1 cellular context compared by ENCODE assay signal in the genomic region with DNA sequence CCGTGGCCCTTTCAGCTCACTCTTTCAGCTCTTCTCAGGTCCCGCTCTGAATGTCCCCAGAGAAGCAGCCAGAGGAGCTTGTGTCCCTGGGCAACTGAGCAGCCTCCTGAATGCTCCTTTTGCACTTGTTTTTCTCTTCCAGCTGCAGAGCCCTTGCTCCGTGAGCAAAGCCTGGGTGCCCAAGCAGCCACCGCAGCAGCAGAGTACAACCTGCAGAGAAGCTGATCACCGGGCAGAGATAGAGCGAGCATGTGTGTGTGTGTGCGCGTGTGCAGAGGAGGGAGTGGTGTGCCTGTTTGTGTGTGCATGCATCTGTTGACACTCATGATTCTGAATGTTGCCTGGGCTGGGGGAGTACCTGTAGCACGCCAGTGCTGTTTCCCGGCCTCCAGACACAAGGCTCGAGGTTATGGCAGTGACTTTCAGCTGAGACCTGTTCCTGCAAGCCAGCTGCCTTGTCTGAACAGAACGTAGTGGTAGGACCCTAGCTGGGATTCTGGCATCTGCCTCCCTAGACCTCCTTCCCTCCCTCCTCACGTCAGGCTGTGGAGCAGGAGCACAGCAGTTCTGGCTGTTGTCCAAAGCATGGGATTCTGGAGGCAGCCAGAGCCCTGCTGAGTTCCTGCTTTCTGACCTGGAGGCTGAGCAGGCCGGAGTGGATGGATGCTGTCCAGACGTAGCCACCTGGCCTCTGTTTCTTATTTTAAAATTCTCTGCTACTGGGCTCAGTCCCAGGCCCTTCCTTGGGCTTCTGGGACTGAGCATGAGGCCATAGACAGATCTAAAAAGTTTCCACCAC.
TF ChIP-seq lines count a peak whose summit lies in the region.

No MANE protein-coding gene starts in this region.

TF ChIP-seq in IMR-90, 13 proteins besides CTCF, POLR2A, EP300 and RAD21 (continued from another document):
- TF ChIP-seq CEBPB (IDR thresholded peaks at IDR 0.05; ENCODE audit: low read depth, low read length) (no peak), CHD1 (IDR thresholded peaks at IDR 0.05; ENCODE audit: low read depth, low read length) (no peak), NFE2L2 (IDR thresholded peaks at IDR 0.05; ENCODE audit: low read depth, low read length) (no peak), FOS (IDR thresholded peaks at IDR 0.05; ENCODE audit: low read depth, low read length) (no peak), SMC3 (IDR thresholded peaks at IDR 0.05; ENCODE audit: low read depth, low read length) (no peak), RFX5 (IDR thresholded peaks at IDR 0.05; ENCODE audit: low read depth, low read length) (no peak), BHLHE40 (IDR thresholded peaks at IDR 0.05; ENCODE audit: low read depth, low read length) (no peak)
- TF ChIP-seq, protein P1, sequence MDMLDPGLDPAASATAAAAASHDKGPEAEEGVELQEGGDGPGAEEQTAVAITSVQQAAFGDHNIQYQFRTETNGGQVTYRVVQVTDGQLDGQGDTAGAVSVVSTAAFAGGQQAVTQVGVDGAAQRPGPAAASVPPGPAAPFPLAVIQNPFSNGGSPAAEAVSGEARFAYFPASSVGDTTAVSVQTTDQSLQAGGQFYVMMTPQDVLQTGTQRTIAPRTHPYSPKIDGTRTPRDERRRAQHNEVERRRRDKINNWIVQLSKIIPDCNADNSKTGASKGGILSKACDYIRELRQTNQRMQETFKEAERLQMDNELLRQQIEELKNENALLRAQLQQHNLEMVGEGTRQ (IDR thresholded peaks at IDR 0.05; ENCODE audit: low read depth, low read length): no peak
- TF ChIP-seq, protein P2, sequence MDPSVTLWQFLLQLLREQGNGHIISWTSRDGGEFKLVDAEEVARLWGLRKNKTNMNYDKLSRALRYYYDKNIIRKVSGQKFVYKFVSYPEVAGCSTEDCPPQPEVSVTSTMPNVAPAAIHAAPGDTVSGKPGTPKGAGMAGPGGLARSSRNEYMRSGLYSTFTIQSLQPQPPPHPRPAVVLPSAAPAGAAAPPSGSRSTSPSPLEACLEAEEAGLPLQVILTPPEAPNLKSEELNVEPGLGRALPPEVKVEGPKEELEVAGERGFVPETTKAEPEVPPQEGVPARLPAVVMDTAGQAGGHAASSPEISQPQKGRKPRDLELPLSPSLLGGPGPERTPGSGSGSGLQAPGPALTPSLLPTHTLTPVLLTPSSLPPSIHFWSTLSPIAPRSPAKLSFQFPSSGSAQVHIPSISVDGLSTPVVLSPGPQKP (IDR thresholded peaks at IDR 0.05; ENCODE audit: borderline replicate concordance, low read depth, low read length): no peak
